Comparison of ENCODE assay signal across 15 cellular contexts in the genomic region with DNA sequence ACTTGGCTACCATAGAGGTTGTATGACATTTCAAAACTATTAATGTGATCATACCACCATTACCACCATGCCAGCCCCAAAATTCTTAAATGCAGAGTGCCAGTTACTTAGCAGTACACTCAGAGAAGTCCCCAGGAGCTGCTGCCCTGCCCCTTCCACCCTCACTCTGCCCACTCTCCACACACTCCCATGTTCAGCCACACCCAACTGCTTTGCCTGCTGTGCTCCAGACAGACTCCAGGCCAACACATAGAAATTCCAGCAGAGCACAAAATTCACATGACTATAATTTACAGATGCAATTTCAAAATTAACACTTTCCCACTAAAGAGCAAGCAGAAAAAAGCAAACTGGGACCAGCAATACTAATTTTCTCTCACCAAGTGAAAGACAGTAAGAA.
DNase-seq lines count a peak whose midpoint lies in the region; ATAC-seq and TF ChIP-seq lines count a peak whose summit lies in the region.
"Had no signal": no experiment of that assay in that cellular context is flagged by ENCODE, and none has a peak within 500 bp of the region (broad histone marks: within the 10 kb centered on the region; RNA-seq: fewer than 3 reads in every experiment).

No MANE protein-coding gene starts in this region.

- no peaks in the 10 kb centered on the region for H3K27me3 Mint-ChIP-seq in CD4-positive, CD25-positive, alpha-beta regulatory T cell
- H3K27me3 Mint-ChIP-seq in activated naive CD8-positive, alpha-beta T cell treated with anti-CD3 and anti-CD28 coated beads, Interleukin-2, amount 10 ng/mL, durations not matched to agents 7 days and 5 days = no peaks in the 10 kb centered on the region
- H3K27me3 Mint-ChIP-seq in naive thymus-derived CD8-positive, alpha-beta T cell = no peaks in the 10 kb centered on the region

- H3K4me1 ChIP-seq in CD4-positive, CD25-positive, alpha-beta regulatory T cell (ENCODE audit: control insufficient read depth, insufficient read depth, low read length, poor library complexity, severe bottlenecking) = peaks cover 67% of the 10 kb centered on the region
- H3K4me1 ChIP-seq in HEK293 (ENCODE audit: control insufficient read depth, insufficient read depth, low read length) = 0 out of 2 replicates have a peak, but pooled peaks cover 3% of the 10 kb centered on the region

- no peak for ATAC-seq in CD4-positive, CD25-positive, alpha-beta regulatory T cell (ENCODE audit: low read depth in 2 of 2)
- no peak for ATAC-seq in activated naive CD8-positive, alpha-beta T cell treated with anti-CD3 and anti-CD28 coated beads, Interleukin-2, amount 10 ng/mL, durations not matched to agents 7 days and 5 days (ENCODE audit: low read depth)
- ATAC-seq in naive thymus-derived CD8-positive, alpha-beta T cell = no peak
- ATAC-seq in HG02642 (IDR thresholded peaks at IDR 0.05; ENCODE audit: poor library complexity, unreplicated experiment) (no peak), GM19455 (IDR thresholded peaks at IDR 0.05; ENCODE audit: unreplicated experiment) (no peak), HG02938 (IDR thresholded peaks at IDR 0.05; ENCODE audit: unreplicated experiment) (no peak)
- ATAC-seq: GM23338 had no signal

- POLR2A ChIA-PET in HEK293 (lab: Yijun Ruan, JAX) = no interaction called here
- POLR2A ChIA-PET in activated naive CD8-positive, alpha-beta T cell treated with anti-CD3 and anti-CD28 coated beads, Interleukin-2, amount 10 ng/mL, durations not matched to agents 7 days and 5 days (lab: Charles Lee) = interaction anchor here (4.2 kb wide), 1 partner anchor 175 kb away, joined by 30 read pairs; no protein-coding TSS in a partner anchor
- POLR2A ChIA-PET in naive thymus-derived CD8-positive, alpha-beta T cell (lab: Charles Lee) = interaction anchor here (0.6 kb wide), 1 partner anchor 149 kb away, joined by 3 read pairs; no protein-coding TSS in a partner anchor

- H3K27ac ChIP-seq in CD4-positive, CD25-positive, alpha-beta regulatory T cell (ENCODE audit: insufficient read depth, low read length, poor library complexity, severe bottlenecking) = peak overlapping the region; percentile 90
- no peak overlapping the region for H3K27ac ChIP-seq in HEK293 (ENCODE audit: extremely low read depth, low read depth, low read length)
- H3K27ac ChIP-seq: neutrophil, right atrium auricular region had no signal

- H3K9me3 Mint-ChIP-seq in CD4-positive, CD25-positive, alpha-beta regulatory T cell = no peaks in the 10 kb centered on the region
- no peaks in the 10 kb centered on the region for H3K9me3 Mint-ChIP-seq in activated naive CD8-positive, alpha-beta T cell treated with anti-CD3 and anti-CD28 coated beads, Interleukin-2, amount 10 ng/mL, durations not matched to agents 7 days and 5 days
- no peaks in the 10 kb centered on the region for H3K9me3 Mint-ChIP-seq in naive thymus-derived CD8-positive, alpha-beta T cell
- H3K9me3 Mint-ChIP-seq: GM23338 had no signal

- peaks cover 49 to 87% (median 70%) of the 10 kb centered on the region in 4 donors for H3K4me1 Mint-ChIP-seq in CD4-positive, CD25-positive, alpha-beta regulatory T cell
- peaks cover 55% of the 10 kb centered on the region for H3K4me1 Mint-ChIP-seq in activated naive CD8-positive, alpha-beta T cell treated with anti-CD3 and anti-CD28 coated beads, Interleukin-2, amount 10 ng/mL, durations not matched to agents 7 days and 5 days
- H3K4me1 Mint-ChIP-seq in naive thymus-derived CD8-positive, alpha-beta T cell = peaks cover 29 to 79% (median 62%) of the 10 kb centered on the region in 4 donors

- H3K27me3 ChIP-seq in CD4-positive, CD25-positive, alpha-beta regulatory T cell (ENCODE audit: control insufficient read depth, insufficient read depth, low read length) = no peaks in the 10 kb centered on the region
- H3K27me3 ChIP-seq: neutrophil, right atrium auricular region had no signal

- CTCF ChIA-PET in HEK293 (lab: Yijun Ruan, JAX) = interaction anchor here (0.7 to 14.2 kb wide), 2 partner anchors 338 to 772 kb away, joined by 3 to 287 read pairs; partner anchors contain the start of gene EEIG2

- peak overlapping the region; percentile 53 to 78 (median 74) for H3K4me3 Mint-ChIP-seq in CD4-positive, CD25-positive, alpha-beta regulatory T cell
- H3K4me3 Mint-ChIP-seq in activated naive CD8-positive, alpha-beta T cell treated with anti-CD3 and anti-CD28 coated beads, Interleukin-2, amount 10 ng/mL, durations not matched to agents 7 days and 5 days = no peak overlapping the region
- peak overlapping the region in 4 of 10 donors; percentile 1 to 7 (median 6) for H3K4me3 Mint-ChIP-seq in naive thymus-derived CD8-positive, alpha-beta T cell
- H3K4me3 Mint-ChIP-seq: GM23338 had no signal

- H3K9me3 ChIP-seq in CD4-positive, CD25-positive, alpha-beta regulatory T cell (ENCODE audit: control insufficient read depth in 2 of 2, low read length in 2 of 2) = no peaks in the 10 kb centered on the region
- H3K9me3 ChIP-seq in HEK293 (ENCODE audit: control insufficient read depth, insufficient read depth, low read depth, low read length) = no peaks in the 10 kb centered on the region
- H3K9me3 ChIP-seq: neutrophil, right atrium auricular region had no signal

- no peaks in the 10 kb centered on the region for H3K36me3 Mint-ChIP-seq in CD4-positive, CD25-positive, alpha-beta regulatory T cell
- H3K36me3 Mint-ChIP-seq in activated naive CD8-positive, alpha-beta T cell treated with anti-CD3 and anti-CD28 coated beads, Interleukin-2, amount 10 ng/mL, durations not matched to agents 7 days and 5 days = peaks cover 2% of the 10 kb centered on the region
- no peaks in the 10 kb centered on the region for H3K36me3 Mint-ChIP-seq in naive thymus-derived CD8-positive, alpha-beta T cell

- no peak for TF ChIP-seq CTCF in HEK293 (tag by site-specific recombination; IDR thresholded peaks at IDR 0.05)

- peak overlapping the region; percentile 96 to 98 (median 96) for H3K27ac Mint-ChIP-seq in CD4-positive, CD25-positive, alpha-beta regulatory T cell
- peak overlapping the region; percentile 6 for H3K27ac Mint-ChIP-seq in activated naive CD8-positive, alpha-beta T cell treated with anti-CD3 and anti-CD28 coated beads, Interleukin-2, amount 10 ng/mL, durations not matched to agents 7 days and 5 days
- H3K27ac Mint-ChIP-seq in naive thymus-derived CD8-positive, alpha-beta T cell = peak overlapping the region; percentile 23 to 97 (median 92)
- H3K27ac Mint-ChIP-seq: GM23338 had no signal

- no peak for DNase-seq in CD4-positive, CD25-positive, alpha-beta regulatory T cell
- DNase-seq in activated naive CD8-positive, alpha-beta T cell treated with anti-CD3 and anti-CD28 coated beads, Interleukin-2, amount 10 ng/mL, durations not matched to agents 7 days and 5 days = no peak
- DNase-seq in naive thymus-derived CD8-positive, alpha-beta T cell = no peak
- DNase-seq: activated CD8-positive, alpha-beta memory T cell treated with anti-CD3 and anti-CD28 coated beads, Interleukin-2, amount 50 U/mL, for 4 hours; caudate nucleus; foreskin melanocyte; NCI-H1930; stimulated activated CD4-positive, alpha-beta T cell treated with anti-CD3 and anti-CD28 coated beads, Interleukin-1b, Interleukin-23, amount 100 ng/mL, for 48 hours had no signal

- no peaks in the 10 kb centered on the region for H3K36me3 ChIP-seq in CD4-positive, CD25-positive, alpha-beta regulatory T cell (ENCODE audit: control insufficient read depth, insufficient read depth, low read length)
- H3K36me3 ChIP-seq in HEK293 (ENCODE audit: control insufficient read depth in 2 of 2, insufficient read depth in 1 of 2, low read length in 2 of 2) = no peaks in the 10 kb centered on the region
- H3K36me3 ChIP-seq: neutrophil, right atrium auricular region had no signal

- peak overlapping the region; percentile 75 for H3K4me3 ChIP-seq in CD4-positive, CD25-positive, alpha-beta regulatory T cell (ENCODE audit: low read depth, low read length)
- H3K4me3 ChIP-seq in HEK293 (ENCODE audit: low read depth, low read length) = no peak overlapping the region
- H3K4me3 ChIP-seq: GM23338, right atrium auricular region had no signal

TF ChIP-seq in HEK293, 187 proteins besides CTCF, POLR2A, EP300 and RAD21:
- TF ChIP-seq, protein P1, sequence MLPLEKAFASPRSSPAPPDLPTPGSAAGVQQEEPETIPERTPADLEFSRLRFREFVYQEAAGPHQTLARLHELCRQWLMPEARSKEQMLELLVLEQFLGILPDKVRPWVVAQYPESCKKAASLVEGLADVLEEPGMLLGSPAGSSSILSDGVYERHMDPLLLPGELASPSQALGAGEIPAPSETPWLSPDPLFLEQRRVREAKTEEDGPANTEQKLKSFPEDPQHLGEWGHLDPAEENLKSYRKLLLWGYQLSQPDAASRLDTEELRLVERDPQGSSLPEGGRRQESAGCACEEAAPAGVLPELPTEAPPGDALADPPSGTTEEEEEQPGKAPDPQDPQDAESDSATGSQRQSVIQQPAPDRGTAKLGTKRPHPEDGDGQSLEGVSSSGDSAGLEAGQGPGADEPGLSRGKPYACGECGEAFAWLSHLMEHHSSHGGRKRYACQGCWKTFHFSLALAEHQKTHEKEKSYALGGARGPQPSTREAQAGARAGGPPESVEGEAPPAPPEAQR (tag by site-specific recombination; IDR thresholded peaks at IDR 0.05) = no peak
- TF ChIP-seq, protein P2, sequence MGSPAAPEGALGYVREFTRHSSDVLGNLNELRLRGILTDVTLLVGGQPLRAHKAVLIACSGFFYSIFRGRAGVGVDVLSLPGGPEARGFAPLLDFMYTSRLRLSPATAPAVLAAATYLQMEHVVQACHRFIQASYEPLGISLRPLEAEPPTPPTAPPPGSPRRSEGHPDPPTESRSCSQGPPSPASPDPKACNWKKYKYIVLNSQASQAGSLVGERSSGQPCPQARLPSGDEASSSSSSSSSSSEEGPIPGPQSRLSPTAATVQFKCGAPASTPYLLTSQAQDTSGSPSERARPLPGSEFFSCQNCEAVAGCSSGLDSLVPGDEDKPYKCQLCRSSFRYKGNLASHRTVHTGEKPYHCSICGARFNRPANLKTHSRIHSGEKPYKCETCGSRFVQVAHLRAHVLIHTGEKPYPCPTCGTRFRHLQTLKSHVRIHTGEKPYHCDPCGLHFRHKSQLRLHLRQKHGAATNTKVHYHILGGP (tag by site-specific recombination; IDR thresholded peaks at IDR 0.05) = no peak
- TF ChIP-seq ZBTB21 (tag by site-specific recombination; IDR thresholded peaks at IDR 0.05) = no peak
- peak; percentile 59 for TF ChIP-seq KLF1 (tag by site-specific recombination; IDR thresholded peaks at IDR 0.05)
- no peak for TF ChIP-seq SCRT2 (tag by site-specific recombination; IDR thresholded peaks at IDR 0.05)
- peak; percentile 49; the same call in 1 of the 2 replicates for TF ChIP-seq ZFHX2 (tag by site-specific recombination; conservative IDR thresholded peaks at IDR 0.05)

Comparison
In these comparisons a context has a peak if more than half of its experiments do, and no peak if none do; other contexts are left out.
1. H3K27ac Mint-ChIP-seq: peak in every context shown above with its lines; median percentile 96 in CD4-positive, CD25-positive, alpha-beta regulatory T cell; 92 in naive thymus-derived CD8-positive, alpha-beta T cell; 6 in activated naive CD8-positive, alpha-beta T cell treated with anti-CD3 and anti-CD28 coated beads, Interleukin-2, amount 10 ng/mL, durations not matched to agents 7 days and 5 days.